Comparison of ENCODE assay signal across 13 cellular contexts in genomic region chr10:72295330-72295910, GRCh38. TPM values are rescaled to one million over a fixed set of nuclear protein-coding genes. Genes with fewer than 3 reads are reported as not detected.
DNase-seq lines count a peak whose midpoint lies in the region; ATAC-seq and TF ChIP-seq lines count a peak whose summit lies in the region.
"Had no signal": no experiment of that assay in that cellular context is flagged by ENCODE, and none has a peak within 500 bp of the region (broad histone marks: within the 10 kb centered on the region; RNA-seq: fewer than 3 reads in every experiment).

No MANE protein-coding gene starts in this region.

- H4K20me1 ChIP-seq in H9 (ENCODE audit: control insufficient read depth, insufficient read depth, insufficient read length): no peaks in the 10 kb centered on the region

- TF ChIP-seq CTCF in CD14-positive monocyte (IDR thresholded peaks at IDR 0.05) (no peak), H9 (conservative IDR thresholded peaks at IDR 0.05) (no peak), nephron progenitor cell (IDR thresholded peaks at IDR 0.05) (no peak)

- no peak overlapping the region for H3K23ac ChIP-seq in H9 (ENCODE audit: insufficient read length, low read depth, low read length)

- no peak for DNase-seq in CD14-positive monocyte (ENCODE audit: low spot score)
- DNase-seq in H9: no peak
- DNase-seq in activated naive CD8-positive, alpha-beta T cell treated with anti-CD3 and anti-CD28 coated beads, Interleukin-2, amount 10 ng/mL, durations not matched to agents 7 days and 5 days: no peak
- no peak for DNase-seq in nephron progenitor cell
- DNase-seq in left lobe of liver (ENCODE audit: low spot score): no peak
- no peak for DNase-seq in NCI-H446 (lab: John Stamatoyannopoulos, UW)
- no peak for DNase-seq in NCI-H1694 treated with DMSO at 0.1 percent for 48 hours (lab: John Stamatoyannopoulos, UW)
- DNase-seq in stimulated activated CD4-positive, alpha-beta T cell treated with anti-CD3 and anti-CD28 coated beads, Interleukin-12 subunit alpha, Interleukin-12 subunit beta, amount 100 ng/mL, for 4 hours: no peak
- DNase-seq: kidney glomerular epithelial cell, NCI-H1092 treated with DMSO at 0.1 percent for 48 hours had no signal

- H3K14ac ChIP-seq in H9 (ENCODE audit: insufficient read depth, low read length): no peak overlapping the region

- H3K79me1 ChIP-seq in H9 (ENCODE audit: insufficient read depth, low read depth, low read length, poor library complexity, severe bottlenecking): no peaks in the 10 kb centered on the region

- no peaks in the 10 kb centered on the region for H3K79me2 ChIP-seq in H9 (ENCODE audit: insufficient read depth, low read length)

- H3K4ac ChIP-seq in H9 (ENCODE audit: low read depth, low read length): no peak overlapping the region

- no peak overlapping the region for H3T11ph ChIP-seq in H9 (ENCODE audit: low read length)

- no peak overlapping the region for H3K18ac ChIP-seq in H9 (ENCODE audit: insufficient read length, low read depth, low read length)

- H4K8ac ChIP-seq in H9 (replicated peaks; ENCODE audit: insufficient read length, low read depth, low read length): no peak overlapping the region

- POLR2A ChIA-PET in activated naive CD8-positive, alpha-beta T cell treated with anti-CD3 and anti-CD28 coated beads, Interleukin-2, amount 10 ng/mL, durations not matched to agents 7 days and 5 days (lab: Charles Lee): interaction anchor here (9.7 to 53.3 kb wide), 2 partner anchors 20 to 28 kb away, joined by 231 to 1812 read pairs; partner anchors contain the start of gene DDIT4

- H3K27ac Mint-ChIP-seq in CD14-positive monocyte (peak overlapping the region; percentile 97 to 100 (median 99)), H9 (peak overlapping the region; percentile 68 to 83 (median 75); a peak in 3 of 7 replicates), nephron progenitor cell (peak overlapping the region; percentile 36)
- H3K27ac Mint-ChIP-seq in activated naive CD8-positive, alpha-beta T cell treated with anti-CD3 and anti-CD28 coated beads, Interleukin-2, amount 10 ng/mL, durations not matched to agents 7 days and 5 days: peak overlapping the region; percentile 95

- H3K4me1 Mint-ChIP-seq in CD14-positive monocyte: peaks cover 47% of the 10 kb centered on the region
- H3K4me1 Mint-ChIP-seq in H9: peaks cover 17 to 31% of the 10 kb centered on the region in 2 experiments
- H3K4me1 Mint-ChIP-seq in activated naive CD8-positive, alpha-beta T cell treated with anti-CD3 and anti-CD28 coated beads, Interleukin-2, amount 10 ng/mL, durations not matched to agents 7 days and 5 days: peaks cover 67% of the 10 kb centered on the region
- H3K4me1 Mint-ChIP-seq in nephron progenitor cell: peaks cover 42% of the 10 kb centered on the region

- H2BK120ac ChIP-seq in H9 (ENCODE audit: low read depth, low read length, poor library complexity, severe bottlenecking): no peak overlapping the region

- no peak overlapping the region for H2BK20ac ChIP-seq in H9 (ENCODE audit: low read depth, low read length, poor library complexity, severe bottlenecking)

- peaks cover 0 to 4% of the 10 kb centered on the region in 2 donors for H3K36me3 Mint-ChIP-seq in CD14-positive monocyte
- no peaks in the 10 kb centered on the region; a peak in 2 of 7 replicates for H3K36me3 Mint-ChIP-seq in H9 (ENCODE audit: insufficient read depth in 1 of 3, low read depth in 3 of 3)
- H3K36me3 Mint-ChIP-seq in activated naive CD8-positive, alpha-beta T cell treated with anti-CD3 and anti-CD28 coated beads, Interleukin-2, amount 10 ng/mL, durations not matched to agents 7 days and 5 days: peaks cover 4% of the 10 kb centered on the region
- H3K36me3 Mint-ChIP-seq in nephron progenitor cell (ENCODE audit: low read depth): no peaks in the 10 kb centered on the region

- no peak for ATAC-seq in activated naive CD8-positive, alpha-beta T cell treated with anti-CD3 and anti-CD28 coated beads, Interleukin-2, amount 10 ng/mL, durations not matched to agents 7 days and 5 days (ENCODE audit: low read depth)
- no peak for ATAC-seq in left lobe of liver

- no peak overlapping the region for H3K56ac ChIP-seq in H9 (ENCODE audit: insufficient read length, low read depth, low read length)

- intact Hi-C loops in CD14-positive monocyte (cut with micrococcal nuclease): loop anchor here (5.0 to 10.0 kb wide), 4 partner anchors 33 to 61 kb away; no protein-coding TSS in a partner anchor

- H2BK5ac ChIP-seq in H9 (ENCODE audit: insufficient read length, low read length): no peak overlapping the region

- H2BK12ac ChIP-seq in H9 (ENCODE audit: insufficient read length, low read depth, low read length): no peak overlapping the region

- peaks cover 0 to 4% (median 0%) of the 10 kb centered on the region in 7 donors for H3K9me3 Mint-ChIP-seq in CD14-positive monocyte
- H3K9me3 Mint-ChIP-seq in H9: no peaks in the 10 kb centered on the region
- no peaks in the 10 kb centered on the region for H3K9me3 Mint-ChIP-seq in activated naive CD8-positive, alpha-beta T cell treated with anti-CD3 and anti-CD28 coated beads, Interleukin-2, amount 10 ng/mL, durations not matched to agents 7 days and 5 days
- no peaks in the 10 kb centered on the region for H3K9me3 Mint-ChIP-seq in nephron progenitor cell

- H2AK5ac ChIP-seq in H9 (ENCODE audit: insufficient read length, low read length): no peak overlapping the region

- peaks cover 8% of the 10 kb centered on the region for H3K23me2 ChIP-seq in H9 (ENCODE audit: insufficient read length, low read depth, low read length, poor library complexity, severe bottlenecking)

- peaks cover 3% of the 10 kb centered on the region; the same call in 1 of the 2 replicates for H3K4me1 ChIP-seq in H9 (ENCODE audit: insufficient read depth, low read length)

- H3K27me3 ChIP-seq in H9 (ENCODE audit: insufficient read depth, low read length): no peaks in the 10 kb centered on the region
- H3K27me3 ChIP-seq: cardiac muscle cell, ovary had no signal

- no peak overlapping the region for H3K27ac ChIP-seq in H9 (ENCODE audit: insufficient read length, low read depth, low read length)
- H3K27ac ChIP-seq: cardiac muscle cell, HL-60, ovary had no signal

- no peak overlapping the region for H2AFZ ChIP-seq in H9 (ENCODE audit: low read length)

- no peak overlapping the region for H4K91ac ChIP-seq in H9 (ENCODE audit: insufficient read length, low read depth, low read length)

- H2BK15ac ChIP-seq in H9 (ENCODE audit: low read depth, low read length): no peak overlapping the region

- H3K4me3 Mint-ChIP-seq in CD14-positive monocyte (no peak overlapping the region), H9 (0 out of 5 replicates have a peak overlapping the region, but pooled peaks of 1 of the 2 experiments have one; percentile 49), nephron progenitor cell (no peak overlapping the region)
- peak overlapping the region; percentile 36 for H3K4me3 Mint-ChIP-seq in activated naive CD8-positive, alpha-beta T cell treated with anti-CD3 and anti-CD28 coated beads, Interleukin-2, amount 10 ng/mL, durations not matched to agents 7 days and 5 days

- no CpG with 5 or more reads among the region's 8 CpGs for WGBS in H9 (ENCODE audit: extremely low coverage, insufficient read length, low lambda C conversion rate)

- no peaks in the 10 kb centered on the region for H3K9me3 ChIP-seq in H9 (ENCODE audit: control insufficient read depth, low read depth, low read length)
- H3K9me3 ChIP-seq: ovary had no signal

- H4K5ac ChIP-seq in H9 (ENCODE audit: insufficient read length, low read depth, low read length): no peak overlapping the region

- no peak overlapping the region for H3K4me2 ChIP-seq in H9 (ENCODE audit: insufficient read depth, insufficient read length, low read length)

- peaks cover 0 to 5% (median 3%) of the 10 kb centered on the region in 3 donors for H3K27me3 Mint-ChIP-seq in CD14-positive monocyte (ENCODE audit: low read depth in 3 of 3)
- H3K27me3 Mint-ChIP-seq in H9 (ENCODE audit: low read depth): peaks cover 2% of the 10 kb centered on the region; the same call in 1 of the 2 replicates
- no peaks in the 10 kb centered on the region for H3K27me3 Mint-ChIP-seq in activated naive CD8-positive, alpha-beta T cell treated with anti-CD3 and anti-CD28 coated beads, Interleukin-2, amount 10 ng/mL, durations not matched to agents 7 days and 5 days
- peaks cover 4% of the 10 kb centered on the region for H3K27me3 Mint-ChIP-seq in nephron progenitor cell (ENCODE audit: low read depth, poor library complexity)

- no peak overlapping the region for H3K9ac ChIP-seq in H9 (ENCODE audit: extremely low read depth, insufficient read length, low read length)

RNA-seq across cellular contexts. Expression of gene DDIT4, which starts 21.7 kb away (rescaled TPM):
- 10 to 100 TPM; 26.1 to 45.8 TPM for polyA plus RNA-seq in CD14-positive monocyte
- total RNA-seq in H9 (2021) (82.9 and 84.0 TPM in 2 replicates), left lobe of liver (162 TPM)
- 100 to 1,000 TPM; 150 to 159 TPM for total RNA-seq in activated naive CD8-positive, alpha-beta T cell treated with anti-CD3 and anti-CD28 coated beads, Interleukin-2, amount 10 ng/mL, durations not matched to agents 7 days and 5 days

RNA-seq across cellular contexts. Expression of gene DNAJB12, which starts 59.3 kb away (rescaled TPM):
- 10 to 100 TPM; 26.5 to 37.9 TPM for polyA plus RNA-seq in CD14-positive monocyte
- total RNA-seq in H9 (2021) (25.9 and 27.6 TPM in 2 replicates), left lobe of liver (20.4 TPM)
- total RNA-seq in activated naive CD8-positive, alpha-beta T cell treated with anti-CD3 and anti-CD28 coated beads, Interleukin-2, amount 10 ng/mL, durations not matched to agents 7 days and 5 days: 10 to 100 TPM; 24.3 to 26.5 TPM

Comparison
In these comparisons a context has a peak if more than half of its experiments do, and no peak if none do; other contexts are left out.
1. H3K27ac Mint-ChIP-seq: peak in every context shown above with its lines; median percentile 99 in CD14-positive monocyte; 95 in activated naive CD8-positive, alpha-beta T cell treated with anti-CD3 and anti-CD28 coated beads, Interleukin-2, amount 10 ng/mL, durations not matched to agents 7 days and 5 days; 75 in H9; 36 in nephron progenitor cell.